In genomic region chr2:111162718-111163331, GRCh38 we compare ENCODE assay signal across 12 cellular contexts. TPM values are rescaled to one million over a fixed set of nuclear protein-coding genes. Genes with fewer than 3 reads are reported as not detected.
A peak's percentile ranks its signal among the peaks of the same experiment; 100 is the strongest.
DNase-seq lines count a peak whose midpoint lies in the region; TF ChIP-seq lines count a peak whose summit lies in the region.
"Had no signal": no experiment of that assay in that cellular context is flagged by ENCODE, and none has a peak within 500 bp of the region (broad histone marks: within the 10 kb centered on the region; RNA-seq: fewer than 3 reads in every experiment).

No MANE protein-coding gene starts in this region.

- 19 to 41% (median 33%) methylated on average over 12 of the region's 12 CpGs for WGBS in spleen, 5 donors

- H3K9me3 ChIP-seq in spleen = no peaks in the 10 kb centered on the region
- no peaks in the 10 kb centered on the region for H3K9me3 ChIP-seq in neural progenitor cell (ENCODE audit: low read depth)
- H3K9me3 ChIP-seq: A549 had no signal

- peaks cover 83% of the 10 kb centered on the region for H4K20me1 ChIP-seq in neural progenitor cell (ENCODE audit: low read depth)

- peaks cover 32% of the 10 kb centered on the region for H3K36me3 Mint-ChIP-seq in neural progenitor cell

- H3K9ac ChIP-seq in neural progenitor cell = no peak overlapping the region

- no peaks in the 10 kb centered on the region for H3K27me3 ChIP-seq in spleen (replicated peaks in 1 of 7)
- no peaks in the 10 kb centered on the region for H3K27me3 ChIP-seq in neural progenitor cell

- H3K4me3 ChIP-seq in spleen (no peak overlapping the region), neural progenitor cell (no peak overlapping the region)
- H3K4me3 ChIP-seq: A549 had no signal

- no peak overlapping the region for H3K4me2 ChIP-seq in neural progenitor cell
- H3K4me2 ChIP-seq: A549 had no signal

- TF ChIP-seq POLR2A in spleen (IDR thresholded peaks at IDR 0.05) = no peak

- H3K4me1 Mint-ChIP-seq in neural progenitor cell = peaks cover 47% of the 10 kb centered on the region

- H3F3A ChIP-seq in neural progenitor cell (ENCODE audit: low read depth) = peaks cover 8% of the 10 kb centered on the region

- H3K4me3 Mint-ChIP-seq in neural progenitor cell = no peak overlapping the region

- H3K27ac ChIP-seq in spleen (no peak overlapping the region), neural progenitor cell (no peak overlapping the region)
- H3K27ac ChIP-seq: A549 had no signal

- DNase-seq in NCI-H82 (lab: John Stamatoyannopoulos, UW) = peak; percentile 64
- DNase-seq in NCI-H82 treated with DMSO at 0.1 percent for 48 hours (lab: John Stamatoyannopoulos, UW; ENCODE audit: unreplicated experiment) = no peak
- DNase-seq in OCI-M1 (lab: John Stamatoyannopoulos, UW) = peak; percentile 81
- DNase-seq in germinal center (ENCODE audit: low spot score) = peak; percentile 40
- DNase-seq in pulmonary artery endothelial cell (ENCODE audit: low read depth, low spot score) = peak; percentile 71
- DNase-seq in spleen = no peak
- DNase-seq in nucleus accumbens (lab: John Stamatoyannopoulos, UW) = no peak
- DNase-seq in neural progenitor cell (ENCODE audit: low spot score) = no peak
- DNase-seq: activated naive CD4-positive, alpha-beta T cell treated with anti-CD3 and anti-CD28 coated beads, Interleukin-2, amount 50 U/mL, for 16 hours; NCI-H510A treated with DMSO at 0.1 percent for 48 hours; T1000 had no signal

- peaks cover 2% of the 10 kb centered on the region for H3K27me3 Mint-ChIP-seq in neural progenitor cell (ENCODE audit: insufficient read depth, low read depth)

- H3K36me3 ChIP-seq in spleen = peaks cover 0 to 84% (median 18%) of the 10 kb centered on the region in 6 donors
- peaks cover 6% of the 10 kb centered on the region for H3K36me3 ChIP-seq in neural progenitor cell

- H2AFZ ChIP-seq in neural progenitor cell (replicated peaks) = no peak overlapping the region

- H3K9me3 Mint-ChIP-seq in neural progenitor cell = no peaks in the 10 kb centered on the region

- intact Hi-C loops in spleen (cut with DNase I; ENCODE audit: low total_unique reads) = no loop called here

- H3K79me2 ChIP-seq in neural progenitor cell (ENCODE audit: low read depth) = peaks cover 40% of the 10 kb centered on the region

- H3K27ac Mint-ChIP-seq in neural progenitor cell = no peak overlapping the region

- H3K4me1 ChIP-seq in spleen (peaks cover 0 to 64% (median 16%) of the 10 kb centered on the region in 6 donors), neural progenitor cell (peaks cover 5% of the 10 kb centered on the region)

- TF ChIP-seq CTCF in spleen (IDR thresholded peaks at IDR 0.05 in 8 of 11, conservative IDR thresholded peaks at IDR 0.05 in 3 of 11) (no peak), neural progenitor cell (IDR thresholded peaks at IDR 0.05) (no peak)

RNA-seq across cellular contexts. Expression of gene BCL2L11, which starts 42.1 kb away (rescaled TPM):
- 8.0 and 9.2 TPM in 2 replicates for total RNA-seq in pulmonary artery endothelial cell
- 10 to 100 TPM; 28.7 to 95.2 (median 39.9) TPM for total RNA-seq in spleen
- polyA plus RNA-seq in spleen = 1 to 10 TPM; 4.6 to 8.8 (median 6.9) TPM
- total RNA-seq in neural progenitor cell (ENCODE audit: low replicate concordance) = 46.9 and 54.9 TPM in 2 replicates

Comparison
In these comparisons a context has a peak if more than half of its experiments do, and no peak if none do; other contexts are left out.
1. DNase-seq: peak in NCI-H82 (single experiment), OCI-M1 (single experiment), germinal center (single experiment) and pulmonary artery endothelial cell (single experiment); none in NCI-H82 treated with DMSO at 0.1 percent for 48 hours (single experiment), spleen (single experiment), nucleus accumbens (0 of 56) and neural progenitor cell (single experiment).